8 cellular contexts compared by ENCODE assay signal in the genomic region with DNA sequence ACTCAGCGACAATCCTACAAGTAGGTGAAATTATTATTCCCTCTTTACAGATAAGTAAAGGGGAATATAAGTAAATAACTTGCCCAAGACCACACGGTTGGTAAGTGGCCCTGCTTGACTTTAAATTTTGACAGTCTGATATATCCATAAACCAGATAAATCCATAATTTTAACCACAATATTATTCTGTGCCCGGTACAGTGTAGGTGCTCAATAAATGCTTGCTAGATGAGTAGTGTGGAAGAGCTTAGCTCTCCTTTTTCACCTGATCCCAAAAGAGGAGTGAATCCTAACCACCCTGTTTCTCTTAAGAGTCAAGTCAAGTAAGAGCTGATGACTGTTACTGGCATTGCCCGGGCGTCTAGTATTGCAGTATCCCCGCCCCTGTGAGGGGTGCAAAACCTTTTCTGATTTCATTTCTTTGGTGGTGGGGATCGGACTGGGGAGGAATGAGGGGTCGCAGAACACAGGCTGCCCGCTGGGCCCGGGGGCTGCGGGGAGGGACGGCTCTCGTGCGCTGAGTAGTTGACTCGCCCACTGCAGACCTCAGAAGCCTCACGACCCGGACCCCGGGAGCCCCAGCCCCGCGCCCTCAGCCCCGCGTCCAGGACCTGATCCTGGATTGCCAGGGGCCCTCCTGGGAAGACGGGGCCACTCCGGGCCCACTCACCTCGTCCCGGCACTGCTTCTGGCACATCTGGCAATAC. TPM values are rescaled to one million over a fixed set of nuclear protein-coding genes. Genes with fewer than 3 reads are reported as not detected.
DNase-seq lines count a peak whose midpoint lies in the region; ATAC-seq and TF ChIP-seq lines count a peak whose summit lies in the region.

No MANE protein-coding gene starts in this region.

- H3K4me3 Mint-ChIP-seq in activated CD4-positive, alpha-beta T cell treated with anti-CD3 and anti-CD28 coated beads for 36 hours, result no peak overlapping the region
- no peak overlapping the region for H3K4me3 Mint-ChIP-seq in type B pancreatic cell

- WGBS in SK-N-SH (ENCODE audit: low lambda C conversion rate), result 8% methylated on average over 6 of the region's 26 CpGs
- 2 to 5% (median 3%) methylated on average over 12 to 26 of the region's 26 CpGs for WGBS in heart left ventricle, 4 donors

- peaks cover 27% of the 10 kb centered on the region for H3K36me3 Mint-ChIP-seq in activated CD4-positive, alpha-beta T cell treated with anti-CD3 and anti-CD28 coated beads for 36 hours (ENCODE audit: low read depth)
- H3K36me3 Mint-ChIP-seq in type B pancreatic cell, result peaks cover 19% of the 10 kb centered on the region

- POLR2A ChIA-PET in activated CD4-positive, alpha-beta T cell treated with anti-CD3 and anti-CD28 coated beads for 36 hours (lab: Charles Lee), result interaction anchor here (0.6 to 3.1 kb wide), 5 partner anchors 12 to 1624 kb away, joined by 3 to 26 read pairs (median 3); a partner anchor contains a TSS
- POLR2A ChIA-PET in SK-N-SH (lab: Yijun Ruan, JAX), result interaction anchor here (1.0 to 2.1 kb wide), 3 partner anchors 10 to 31 kb away, joined by 3 to 9 read pairs (median 5); a partner anchor contains a TSS

- no peaks in the 10 kb centered on the region for H3K9me3 Mint-ChIP-seq in activated CD4-positive, alpha-beta T cell treated with anti-CD3 and anti-CD28 coated beads for 36 hours (ENCODE audit: low read depth)
- no peaks in the 10 kb centered on the region for H3K9me3 Mint-ChIP-seq in type B pancreatic cell

- H3K27me3 Mint-ChIP-seq in activated CD4-positive, alpha-beta T cell treated with anti-CD3 and anti-CD28 coated beads for 36 hours, result no peaks in the 10 kb centered on the region
- no peaks in the 10 kb centered on the region for H3K27me3 Mint-ChIP-seq in type B pancreatic cell

- H3K27ac Mint-ChIP-seq in activated CD4-positive, alpha-beta T cell treated with anti-CD3 and anti-CD28 coated beads for 36 hours, result no peak overlapping the region
- no peak overlapping the region for H3K27ac Mint-ChIP-seq in type B pancreatic cell

- peaks cover 7 to 14% of the 10 kb centered on the region in 2 experiments; a peak in 3 of 4 replicates for H3K4me1 ChIP-seq in SK-N-SH (ENCODE audit: control insufficient read depth in 1 of 2, insufficient read depth in 2 of 2, low read depth in 1 of 2, low read length in 1 of 2)
- H3K4me1 ChIP-seq in heart left ventricle, result peaks cover 6 to 53% (median 41%) of the 10 kb centered on the region in 12 donors

- peaks cover 6% of the 10 kb centered on the region for H3F3A ChIP-seq in SK-N-SH (replicated peaks; ENCODE audit: insufficient read depth)

- H3K9me2 ChIP-seq in SK-N-SH, result no peaks in the 10 kb centered on the region

- H3K36me3 ChIP-seq in SK-N-SH (replicated peaks in 1 of 2; ENCODE audit: control insufficient read depth in 1 of 2, insufficient read depth in 2 of 2, low read length in 1 of 2), result peaks cover 6 to 11% of the 10 kb centered on the region in 2 experiments
- peaks cover 0 to 23% (median 4%) of the 10 kb centered on the region in 9 donors for H3K36me3 ChIP-seq in heart left ventricle

- CTCF ChIA-PET in activated CD4-positive, alpha-beta T cell treated with anti-CD3 and anti-CD28 coated beads for 36 hours (lab: Charles Lee), result interaction anchor here (1.1 to 2.5 kb wide), 3 partner anchors 31 to 262 kb away, joined by 4 to 14 read pairs (median 6); a partner anchor contains a TSS
- CTCF ChIA-PET in SK-N-SH (lab: Yijun Ruan, JAX), result interaction anchor here (0.9 to 1.1 kb wide), 2 partner anchors 10 kb away, joined by 3 read pairs; no protein-coding TSS in a partner anchor

- H3K4me3 ChIP-seq in SK-N-SH (ENCODE audit: low read depth in 2 of 2, low read length in 1 of 2) (peak overlapping the region; percentile 85 to 92), heart left ventricle (peak overlapping the region; percentile 76 to 97 (median 89)), skin epidermis (peak overlapping the region; percentile 75 to 98 (median 89))

- intact Hi-C loops in activated CD4-positive, alpha-beta T cell treated with anti-CD3 and anti-CD28 coated beads for 36 hours (cut with DNase I, micrococcal nuclease), result no loop called here
- intact Hi-C loops in heart left ventricle (cut with DNase I), result no loop called here

- ATAC-seq in activated CD4-positive, alpha-beta T cell treated with anti-CD3 and anti-CD28 coated beads for 36 hours, result peak; percentile 30
- ATAC-seq in HG02885 (IDR thresholded peaks at IDR 0.05; ENCODE audit: poor library complexity, unreplicated experiment), result peak; percentile 9
- peak; percentile 4 to 25 (median 10) for ATAC-seq in heart left ventricle
- no peak for ATAC-seq in HG03469 (IDR thresholded peaks at IDR 0.05; ENCODE audit: unreplicated experiment)

- H3K4me2 ChIP-seq in SK-N-SH, result peak overlapping the region; percentile 86

- H3K27me3 ChIP-seq in SK-N-SH (ENCODE audit: insufficient read depth), result no peaks in the 10 kb centered on the region
- no peaks in the 10 kb centered on the region for H3K27me3 ChIP-seq in heart left ventricle

- TF ChIP-seq EP300 in SK-N-SH (IDR thresholded peaks at IDR 0.05; ENCODE audit: borderline replicate concordance in 1 of 2, low read depth in 1 of 2, low read length in 1 of 2), result no peak

- peaks cover 47% of the 10 kb centered on the region for H3K4me1 Mint-ChIP-seq in activated CD4-positive, alpha-beta T cell treated with anti-CD3 and anti-CD28 coated beads for 36 hours
- peaks cover 25% of the 10 kb centered on the region for H3K4me1 Mint-ChIP-seq in type B pancreatic cell (ENCODE audit: unreplicated experiment)

- peaks cover 62% of the 10 kb centered on the region for H4K20me1 ChIP-seq in SK-N-SH (ENCODE audit: insufficient read depth)

- TF ChIP-seq CTCF in SK-N-SH (IDR thresholded peaks at IDR 0.05) (no peak), heart left ventricle (IDR thresholded peaks at IDR 0.05) (no peak), type B pancreatic cell (conservative IDR thresholded peaks at IDR 0.05) (no peak)

- no peak for TF ChIP-seq RAD21 in SK-N-SH (IDR thresholded peaks at IDR 0.05; ENCODE audit: low read length)

- TF ChIP-seq POLR2A in heart left ventricle (IDR thresholded peaks at IDR 0.05), result no peak

- H3K9me3 ChIP-seq in SK-N-SH (no peaks in the 10 kb centered on the region), heart left ventricle (no peaks in the 10 kb centered on the region)

- peaks cover 100% of the 10 kb centered on the region for H3K79me2 ChIP-seq in SK-N-SH (ENCODE audit: insufficient read depth)

- peak overlapping the region; percentile 88 for H3K9ac ChIP-seq in SK-N-SH

- DNase-seq in activated CD4-positive, alpha-beta T cell treated with anti-CD3 and anti-CD28 coated beads for 36 hours, result peak; percentile 45
- no peak for DNase-seq in activated CD4-positive, alpha-beta T cell treated with anti-CD3 and anti-CD28 coated beads for 4 hours
- DNase-seq in SK-N-SH, result no peak
- peak in 1 of 5 donors; percentile 70 for DNase-seq in heart left ventricle
- DNase-seq in type B pancreatic cell (ENCODE audit: extremely low spot score, unreplicated experiment), result no peak

- peak overlapping the region; percentile 68 for H2AFZ ChIP-seq in SK-N-SH (ENCODE audit: low read depth)

- H3K27ac ChIP-seq in SK-N-SH (ENCODE audit: low read depth in 2 of 2, low read length in 1 of 2) (peak overlapping the region; percentile 65; a peak in 2 of 4 replicates), heart left ventricle (peak overlapping the region in 11 of 12 donors; percentile 78 to 98 (median 94)), skin epidermis (peak overlapping the region in 20 of 21 experiments; percentile 36 to 97 (median 92))

RNA-seq across cellular contexts. Expression of a gene that starts 0.5 kb away (rescaled TPM):
- total RNA-seq in activated CD4-positive, alpha-beta T cell treated with anti-CD3 and anti-CD28 coated beads for 36 hours, result 10 to 100 TPM; 15.0 to 15.1 TPM
- polyA plus RNA-seq in SK-N-SH (2012; rRNA removed) (3.2 and 4.4 TPM in 2 replicates), heart left ventricle (1 to 10 TPM; 5.5 to 8.1 TPM)
- polyA plus RNA-seq in SK-N-SH (2012; cell fraction: cytosol; rRNA removed), result 3.2 and 7.9 TPM in 2 replicates
- polyA plus RNA-seq in SK-N-SH (2012; cell fraction: nucleus; rRNA removed), result 4.1 and 10.3 TPM in 2 replicates
- total RNA-seq in heart left ventricle (10 to 100 TPM in 1 of 9 donors, 1 to 10 TPM in 8; 2.5 to 10.7 (median 5.7) TPM), type B pancreatic cell (ENCODE audit: low replicate concordance) (14.5 and 16.7 TPM in 2 replicates)

RNA-seq across cellular contexts. Expression of a gene that starts 0.7 kb away (rescaled TPM):
- total RNA-seq in activated CD4-positive, alpha-beta T cell treated with anti-CD3 and anti-CD28 coated beads for 36 hours, result 100 to 1,000 TPM; 317 to 396 TPM
- polyA plus RNA-seq in SK-N-SH (2012; rRNA removed), result 299 and 331 TPM in 2 replicates
- polyA plus RNA-seq in SK-N-SH (2012; cell fraction: cytosol; rRNA removed), result 366 and 469 TPM in 2 replicates
- polyA plus RNA-seq in SK-N-SH (2012; cell fraction: nucleus; rRNA removed), result 138 and 187 TPM in 2 replicates
- 1,000 to 10,000 TPM in 1 of 9 donors, 100 to 1,000 TPM in 8; 492 to 1,259 (median 784) TPM for total RNA-seq in heart left ventricle
- polyA plus RNA-seq in heart left ventricle, result 1,000 to 10,000 TPM in 1 of 2 donors, 100 to 1,000 TPM in 1; 963 to 1,062 TPM
- 244 and 283 TPM in 2 replicates for total RNA-seq in type B pancreatic cell (ENCODE audit: low replicate concordance)

RNA-seq across cellular contexts. Expression of a gene that starts 31.0 kb away (rescaled TPM):
- 10 to 100 TPM; 12.2 to 17.7 TPM for total RNA-seq in activated CD4-positive, alpha-beta T cell treated with anti-CD3 and anti-CD28 coated beads for 36 hours
- 1.7 and 2.4 TPM in 2 replicates for polyA plus RNA-seq in SK-N-SH (2012; rRNA removed)
- polyA plus RNA-seq in SK-N-SH (2012; cell fraction: cytosol; rRNA removed), result 2.6 and 2.7 TPM in 2 replicates
- polyA plus RNA-seq in SK-N-SH (2012; cell fraction: nucleus; rRNA removed), result 1.9 and 2.3 TPM in 2 replicates
- total RNA-seq in heart left ventricle, result 10 to 100 TPM in 6 of 9 donors, 1 to 10 TPM in 3; 5.9 to 14.0 (median 12.4) TPM
- 1 to 10 TPM; 5.7 to 6.8 TPM for polyA plus RNA-seq in heart left ventricle
- 6.9 and 9.9 TPM in 2 replicates for total RNA-seq in type B pancreatic cell (ENCODE audit: low replicate concordance)
